ENCODE assay signal across 20 cellular contexts in genomic region chr12:2287589-2287988, GRCh38.
DNase-seq lines count a peak whose midpoint lies in the region; ATAC-seq and TF ChIP-seq lines count a peak whose summit lies in the region.
"Had no signal": no experiment of that assay in that cellular context is flagged by ENCODE, and none has a peak within 500 bp of the region (broad histone marks: within the 10 kb centered on the region; RNA-seq: fewer than 3 reads in every experiment).

No MANE protein-coding gene starts in this region.

- no CpG with 5 or more reads among the region's 5 CpGs for WGBS in IMR-90 (ENCODE audit: extremely low coverage in 2 of 2, insufficient read length in 1 of 2), 2 experiments

- no peak overlapping the region for H3K4me2 ChIP-seq in IMR-90 (ENCODE audit: low read depth, low read length)
- H3K4me2 ChIP-seq: KMS-11 had no signal

- peak overlapping the region; percentile 85; the same call in 2 of the 3 replicates for H2BK15ac ChIP-seq in IMR-90 (ENCODE audit: low read depth, low read length)

- no peak overlapping the region for H3K23ac ChIP-seq in IMR-90 (ENCODE audit: low read depth, low read length)

- H3K14ac ChIP-seq in IMR-90 (replicated peaks; ENCODE audit: low read depth, low read length) = peak overlapping the region; percentile 61; the same call in 1 of the 2 replicates

- peak overlapping the region; percentile 58; the same call in 1 of the 2 replicates for H2BK20ac ChIP-seq in IMR-90 (ENCODE audit: low read depth, low read length)

- no peak overlapping the region for H2BK5ac ChIP-seq in IMR-90 (ENCODE audit: low read depth, low read length, poor library complexity, severe bottlenecking)

- H3K4me1 ChIP-seq in IMR-90 (ENCODE audit: control insufficient read depth, insufficient read depth, low read length) (peaks cover 44% of the 10 kb centered on the region), subcutaneous abdominal adipose tissue (ENCODE audit: control insufficient read depth in 5 of 5, insufficient read depth in 5 of 5, low read length in 5 of 5) (peaks cover 10 to 51% (median 45%) of the 10 kb centered on the region in 5 donors)
- H3K4me1 ChIP-seq: parathyroid adenoma had no signal

- no peaks in the 10 kb centered on the region for H3K9me3 ChIP-seq in IMR-90 (ENCODE audit: control insufficient read depth, insufficient read depth, low read length)
- H3K9me3 ChIP-seq in subcutaneous abdominal adipose tissue (ENCODE audit: control insufficient read depth in 5 of 5, low read length in 5 of 5) = no peaks in the 10 kb centered on the region

- TF ChIP-seq POLR2A in IMR-90 (IDR thresholded peaks at IDR 0.05; ENCODE audit: low read depth, low read length) = no peak

- ATAC-seq in IMR-90 (ENCODE audit: low read depth) = no peak
- ATAC-seq: GM12878, WTC11 had no signal

- H4K8ac ChIP-seq in IMR-90 (ENCODE audit: low read depth in 2 of 2, low read length in 2 of 2) = peak overlapping the region; percentile 6 to 75; a peak in 3 of 4 replicates

- peaks cover 33% of the 10 kb centered on the region for H3K9me1 ChIP-seq in IMR-90 (ENCODE audit: insufficient read depth, low read length)

- peak overlapping the region; percentile 70 for H2BK120ac ChIP-seq in IMR-90 (ENCODE audit: low read depth, low read length)

- H3K56ac ChIP-seq in IMR-90 (ENCODE audit: extremely low read depth, insufficient read depth, low read length) = no peak overlapping the region

- H3K36me3 Mint-ChIP-seq in dendritic cell treated with granulocyte-macrophage colony-stimulating factor and Interleukin-4, amounts not matched to agents 40 ng/mL and 50 ng/mL, for 4 days (ENCODE audit: low read depth) = no peaks in the 10 kb centered on the region
- no peaks in the 10 kb centered on the region for H3K36me3 Mint-ChIP-seq in mesothelial cell of epicardium
- H3K36me3 Mint-ChIP-seq: WTC11 had no signal

- peaks cover 4% of the 10 kb centered on the region for H3K27me3 Mint-ChIP-seq in dendritic cell treated with granulocyte-macrophage colony-stimulating factor and Interleukin-4, amounts not matched to agents 40 ng/mL and 50 ng/mL, for 4 days
- H3K27me3 Mint-ChIP-seq in mesothelial cell of epicardium (ENCODE audit: low read depth) = no peaks in the 10 kb centered on the region

- H2AK5ac ChIP-seq in IMR-90 (ENCODE audit: low read depth, low read length) = no peak overlapping the region

- H3K4me3 ChIP-seq in IMR-90 (ENCODE audit: insufficient read depth, low read depth, low read length) (no peak overlapping the region), subcutaneous abdominal adipose tissue (ENCODE audit: low read depth in 1 of 5, low read length in 5 of 5) (no peak overlapping the region)
- H3K4me3 ChIP-seq: GM12878 had no signal

- dilution Hi-C loops in IMR-90 (cut with HindIII; ENCODE audit: low sequenced_read_pairs, unreplicated experiment) = no loop called here

- H3K9ac ChIP-seq in IMR-90 (ENCODE audit: low read depth, low read length) (no peak overlapping the region), subcutaneous abdominal adipose tissue (ENCODE audit: low read length in 5 of 5) (no peak overlapping the region)
- H3K9ac ChIP-seq: KMS-11, parathyroid adenoma had no signal

- in situ Hi-C loops in IMR-90 (cut with MboI; ENCODE audit: low sequenced_read_pairs) = loop anchor here (10.0 to 25.0 kb wide), 3 partner anchors 297 to 625 kb away; partner anchors contain the start of gene LRTM2

- H4K91ac ChIP-seq in IMR-90 (ENCODE audit: insufficient read depth, low read depth, low read length) = peak overlapping the region; percentile 86

- no peak overlapping the region; the same call in 1 of the 2 replicates for H4K5ac ChIP-seq in IMR-90 (ENCODE audit: low read depth, low read length)

- no peak for TF ChIP-seq CTCF in IMR-90 (conservative IDR thresholded peaks at IDR 0.05; ENCODE audit: low read depth, low read length)
- no peak for TF ChIP-seq CTCF in mesothelial cell of epicardium (IDR thresholded peaks at IDR 0.05; ENCODE audit: unreplicated experiment)

- no peak overlapping the region for H3K27ac ChIP-seq in IMR-90 (ENCODE audit: insufficient read depth, low read length)
- peak overlapping the region; percentile 89 for H3K27ac ChIP-seq in subcutaneous abdominal adipose tissue (ENCODE audit: low read depth, low read length)
- H3K27ac ChIP-seq: epithelial cell of prostate, KMS-11, RWPE1 had no signal

- no peak for TF ChIP-seq RAD21 in IMR-90 (IDR thresholded peaks at IDR 0.05; ENCODE audit: low read length)

- H3K18ac ChIP-seq in IMR-90 (ENCODE audit: low read depth, low read length) = peak overlapping the region; percentile 61

- POLR2A ChIA-PET in IMR-90 (lab: Charles Lee; ENCODE audit: unreplicated experiment) = no interaction called here

- H3K27me3 ChIP-seq in IMR-90 (ENCODE audit: control insufficient read depth, insufficient read depth, low read length) = no peaks in the 10 kb centered on the region
- H3K27me3 ChIP-seq in subcutaneous abdominal adipose tissue (ENCODE audit: control insufficient read depth in 5 of 5, insufficient read depth in 4 of 5, low read length in 5 of 5) = no peaks in the 10 kb centered on the region

- BruUV-seq in IMR-90 (replicated peaks; lab: Mats Ljungman, UMichigan) = no TSS peak

- peak overlapping the region; percentile 53 for H3K27ac Mint-ChIP-seq in dendritic cell treated with granulocyte-macrophage colony-stimulating factor and Interleukin-4, amounts not matched to agents 40 ng/mL and 50 ng/mL, for 4 days
- H3K27ac Mint-ChIP-seq in mesothelial cell of epicardium = peak overlapping the region; percentile 32
- H3K27ac Mint-ChIP-seq: WTC11 had no signal

- no peaks in the 10 kb centered on the region for H3K9me3 Mint-ChIP-seq in dendritic cell treated with granulocyte-macrophage colony-stimulating factor and Interleukin-4, amounts not matched to agents 40 ng/mL and 50 ng/mL, for 4 days
- H3K9me3 Mint-ChIP-seq in mesothelial cell of epicardium = no peaks in the 10 kb centered on the region
- H3K9me3 Mint-ChIP-seq: WTC11 had no signal

- peak overlapping the region; percentile 39; the same call in 1 of the 2 replicates for H3K4ac ChIP-seq in IMR-90 (ENCODE audit: low read depth, low read length)

- peaks cover 87% of the 10 kb centered on the region for H3K4me1 Mint-ChIP-seq in dendritic cell treated with granulocyte-macrophage colony-stimulating factor and Interleukin-4, amounts not matched to agents 40 ng/mL and 50 ng/mL, for 4 days (ENCODE audit: low read depth)
- peaks cover 60% of the 10 kb centered on the region for H3K4me1 Mint-ChIP-seq in mesothelial cell of epicardium

- no peaks in the 10 kb centered on the region for H4K20me1 ChIP-seq in IMR-90 (ENCODE audit: insufficient read depth, low read length)

- H2AK9ac ChIP-seq in IMR-90 (replicated peaks; ENCODE audit: low read depth, low read length, poor library complexity) = no peak overlapping the region

- CTCF ChIA-PET in IMR-90 (lab: Yijun Ruan, JAX) = interaction anchor here (0.6 to 1.4 kb wide), 4 partner anchors 15 to 296 kb away, joined by 3 to 5 read pairs (median 4); no protein-coding TSS in a partner anchor

- intact Hi-C loops in IMR-90 (cut with micrococcal nuclease) = loop anchor here (10.0 kb wide), 1 partner anchor 343 kb away; no protein-coding TSS in a partner anchor
- intact Hi-C loops in dendritic cell treated with granulocyte-macrophage colony-stimulating factor and Interleukin-4, amounts not matched to agents 40 ng/mL and 50 ng/mL, for 4 days (cut with micrococcal nuclease) = no loop called here

- H2AFZ ChIP-seq in IMR-90 (replicated peaks; ENCODE audit: low read length, poor library complexity) = no peak overlapping the region
- H2AFZ ChIP-seq: parathyroid adenoma had no signal

- no peak for DNase-seq in IMR-90
- no peak for DNase-seq in mesothelial cell of epicardium (ENCODE audit: low spot score in 2 of 2, unreplicated experiment in 2 of 2)
- DNase-seq in UCSD-AML1 (lab: John Stamatoyannopoulos, UW; ENCODE audit: unreplicated experiment) = no peak
- DNase-seq in NAMALWA (ENCODE audit: low spot score) = no peak
- no peak for DNase-seq in effector CD4-positive, alpha-beta T cell
- no peak for DNase-seq in COLO829 (ENCODE audit: low spot score)
- DNase-seq: Calu3; cerebellar nuclear complex; glutamatergic neuron; NCI-H1105 treated with DMSO at 0.1 percent for 48 hours; NCI-H2171 treated with DMSO at 0.1 percent for 48 hours; stimulated activated naive CD4-positive, alpha-beta T cell treated with Interleukin-2 at 50 U/mL for 16 hours had no signal

- H3K36me3 ChIP-seq in IMR-90 (ENCODE audit: control insufficient read depth, insufficient read depth, low read length) (no peaks in the 10 kb centered on the region), subcutaneous abdominal adipose tissue (ENCODE audit: control insufficient read depth in 5 of 5, insufficient read depth in 5 of 5, low read length in 5 of 5) (no peaks in the 10 kb centered on the region)

- H3K4me3 Mint-ChIP-seq in dendritic cell treated with granulocyte-macrophage colony-stimulating factor and Interleukin-4, amounts not matched to agents 40 ng/mL and 50 ng/mL, for 4 days = no peak overlapping the region
- no peak overlapping the region for H3K4me3 Mint-ChIP-seq in mesothelial cell of epicardium
- H3K4me3 Mint-ChIP-seq: WTC11 had no signal

- peaks cover 4 to 25% of the 10 kb centered on the region in 2 experiments; a peak in 1 of 4 replicates for H3K79me1 ChIP-seq in IMR-90 (ENCODE audit: low read depth in 1 of 2, low read length in 2 of 2)

TF ChIP-seq in IMR-90, 13 proteins besides CTCF, POLR2A, EP300 and RAD21:
- no peak for TF ChIP-seq BHLHE40 (IDR thresholded peaks at IDR 0.05; ENCODE audit: low read depth, low read length)
- TF ChIP-seq RFX5 (IDR thresholded peaks at IDR 0.05; ENCODE audit: low read depth, low read length) = no peak
- TF ChIP-seq MAFK (IDR thresholded peaks at IDR 0.05; ENCODE audit: low read depth, low read length) = no peak
- no peak for TF ChIP-seq FOS (IDR thresholded peaks at IDR 0.05; ENCODE audit: low read depth, low read length)
- TF ChIP-seq NFE2L2 (IDR thresholded peaks at IDR 0.05; ENCODE audit: low read depth, low read length) = no peak
- TF ChIP-seq MAZ (IDR thresholded peaks at IDR 0.05; ENCODE audit: borderline replicate concordance, low read depth, low read length) = no peak
- TF ChIP-seq, protein P1, sequence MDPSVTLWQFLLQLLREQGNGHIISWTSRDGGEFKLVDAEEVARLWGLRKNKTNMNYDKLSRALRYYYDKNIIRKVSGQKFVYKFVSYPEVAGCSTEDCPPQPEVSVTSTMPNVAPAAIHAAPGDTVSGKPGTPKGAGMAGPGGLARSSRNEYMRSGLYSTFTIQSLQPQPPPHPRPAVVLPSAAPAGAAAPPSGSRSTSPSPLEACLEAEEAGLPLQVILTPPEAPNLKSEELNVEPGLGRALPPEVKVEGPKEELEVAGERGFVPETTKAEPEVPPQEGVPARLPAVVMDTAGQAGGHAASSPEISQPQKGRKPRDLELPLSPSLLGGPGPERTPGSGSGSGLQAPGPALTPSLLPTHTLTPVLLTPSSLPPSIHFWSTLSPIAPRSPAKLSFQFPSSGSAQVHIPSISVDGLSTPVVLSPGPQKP (IDR thresholded peaks at IDR 0.05; ENCODE audit: borderline replicate concordance, low read depth, low read length) = no peak
